24 cellular contexts compared by ENCODE assay signal in the genomic region with DNA sequence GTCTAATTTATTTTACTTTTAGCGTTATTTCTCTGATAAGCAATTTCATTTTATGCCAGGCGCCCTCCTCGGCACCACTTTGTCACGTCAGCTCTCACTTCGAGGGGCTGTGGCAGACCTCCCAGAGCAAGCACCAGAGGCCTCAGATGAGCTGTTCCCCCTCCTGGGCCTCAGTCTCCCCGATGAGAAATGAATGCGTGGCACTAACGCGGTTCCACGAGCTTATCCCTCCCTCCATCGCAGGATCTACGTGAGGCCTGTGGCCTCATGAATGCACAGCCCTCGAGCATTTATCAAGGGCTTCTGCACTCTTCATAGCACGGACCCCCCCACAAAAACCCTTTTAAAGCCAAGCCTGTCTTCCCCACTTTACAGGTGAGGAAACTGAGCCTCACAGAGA.
"Had no signal": no experiment of that assay in that cellular context is flagged by ENCODE, and none has a peak within 500 bp of the region (broad histone marks: within the 10 kb centered on the region; RNA-seq: fewer than 3 reads in every experiment).

No MANE protein-coding gene starts in this region.

- H3K9me3 ChIP-seq: gastrocnemius medialis had no signal

- H3K4me1 ChIP-seq: esophagus squamous epithelium, gastrocnemius medialis, heart right ventricle, lower lobe of right lung had no signal

- H3K9me3 Mint-ChIP-seq: dendritic cell treated with granulocyte-macrophage colony-stimulating factor and Interleukin-4, amounts not matched to agents 40 ng/mL and 50 ng/mL, for 4 days had no signal

- H3K27ac ChIP-seq: epithelial cell of prostate, esophagus squamous epithelium, gastrocnemius medialis, heart right ventricle, lower lobe of right lung had no signal

- H3K27ac Mint-ChIP-seq: dendritic cell treated with granulocyte-macrophage colony-stimulating factor and Interleukin-4, amounts not matched to agents 40 ng/mL and 50 ng/mL, for 4 days; effector memory CD8-positive, alpha-beta T cell; endodermal cell had no signal

- DNase-seq: cortex of kidney; effector CD8-positive, alpha-beta T cell; effector memory CD8-positive, alpha-beta T cell; endodermal cell; erythroblast; esophagus squamous epithelium; foreskin fibroblast; foreskin melanocyte; gastrocnemius medialis; glutamatergic neuron; head of caudate nucleus; heart right ventricle; hippocampal formation; kidney; kidney glomerular epithelial cell; left colon; left ventricle myocardium superior; lower lobe of right lung; mesenchymal stem cell; midbrain had no signal

- H3K27me3 Mint-ChIP-seq: effector memory CD8-positive, alpha-beta T cell had no signal

- H3K27me3 ChIP-seq: esophagus squamous epithelium, gastrocnemius medialis, heart right ventricle had no signal

- H3K4me3 ChIP-seq: esophagus squamous epithelium, gastrocnemius medialis, heart right ventricle, lower lobe of right lung had no signal

- ATAC-seq: effector memory CD8-positive, alpha-beta T cell; esophagus mucosa; gastrocnemius medialis; heart right ventricle; left colon; left lobe of liver; left ventricle myocardium superior had no signal

- H3K36me3 ChIP-seq: esophagus squamous epithelium, gastrocnemius medialis, heart right ventricle, lower lobe of right lung had no signal

- H3K4me3 Mint-ChIP-seq: dendritic cell treated with granulocyte-macrophage colony-stimulating factor and Interleukin-4, amounts not matched to agents 40 ng/mL and 50 ng/mL, for 4 days; effector memory CD8-positive, alpha-beta T cell; endodermal cell had no signal
